Comparison of ENCODE assay signal across 1 cellular context in genomic region chr17:42673885-42674754, GRCh38.
A peak's percentile ranks its signal among the peaks of the same experiment; 100 is the strongest.
TF ChIP-seq lines count a peak whose summit lies in the region.

No MANE protein-coding gene starts in this region.

TF ChIP-seq in GM12878, 131 proteins besides CTCF, POLR2A, EP300 and RAD21 (continues in another document):
- TF ChIP-seq EED (IDR thresholded peaks at IDR 0.05; ENCODE audit: low read depth) (peak; percentile 40; the same call in 1 of the 2 replicates), RELA (IDR thresholded peaks at IDR 0.05; ENCODE audit: borderline replicate concordance, partially characterized antibody) (no peak), TCF12 (IDR thresholded peaks at IDR 0.05; ENCODE audit: low read depth, low read length) (no peak), ZBED1 (IDR thresholded peaks at IDR 0.05; ENCODE audit: borderline replicate concordance) (no peak), GABPA (IDR thresholded peaks at IDR 0.05; ENCODE audit: low read depth) (no peak), TBL1XR1 (IDR thresholded peaks at IDR 0.05; ENCODE audit: low read depth, low read length) (peak; percentile 45; the same call in 1 of the 2 replicates), SUPT20H (IDR thresholded peaks at IDR 0.05; ENCODE audit: borderline replicate concordance, control insufficient read depth, low read depth, low read length) (no peak), SIX5 (IDR thresholded peaks at IDR 0.05; ENCODE audit: low read depth, low read length, severe bottlenecking) (no peak), TARDBP (IDR thresholded peaks at IDR 0.05; ENCODE audit: borderline replicate concordance) (no peak), MTA2 (IDR thresholded peaks at IDR 0.05; ENCODE audit: low read depth) (no peak), ZBTB33 (IDR thresholded peaks at IDR 0.05) (no peak), NR2C2 (IDR thresholded peaks at IDR 0.05; ENCODE audit: borderline replicate concordance, control insufficient read depth, insufficient read length, low read depth) (no peak), MYB (IDR thresholded peaks at IDR 0.05; ENCODE audit: borderline replicate concordance, low read depth, low read length) (no peak), LARP7 (IDR thresholded peaks at IDR 0.05) (no peak; the same call in 1 of the 2 replicates), ZNF24 (IDR thresholded peaks at IDR 0.05) (no peak), BCLAF1 (IDR thresholded peaks at IDR 0.05) (no peak), ETV6 (conservative IDR thresholded peaks at IDR 0.05 in 1 of 2, IDR thresholded peaks at IDR 0.05 in 1 of 2; ENCODE audit: borderline replicate concordance in 1 of 2, low read depth in 1 of 2) (no peak), SPI1 (IDR thresholded peaks at IDR 0.05; ENCODE audit: borderline replicate concordance, insufficient read depth, low read depth, low read length) (no peak), RELB (IDR thresholded peaks at IDR 0.05; ENCODE audit: low read depth) (no peak), KLF5 (IDR thresholded peaks at IDR 0.05; ENCODE audit: partially characterized antibody) (no peak), CREB1 (IDR thresholded peaks at IDR 0.05; ENCODE audit: low read depth) (no peak), CBFB (IDR thresholded peaks at IDR 0.05; ENCODE audit: low read depth) (0 out of 2 replicates have a peak, but pooled peaks have one; percentile 32), TCF7 (IDR thresholded peaks at IDR 0.05; ENCODE audit: borderline replicate concordance) (no peak), BCL3 (IDR thresholded peaks at IDR 0.05; ENCODE audit: borderline replicate concordance, insufficient read depth, low read depth, low read length, poor library complexity, severe bottlenecking) (peak; percentile 28), SUZ12 (IDR thresholded peaks at IDR 0.05; ENCODE audit: unreplicated experiment) (no peak), RAD51 (IDR thresholded peaks at IDR 0.05) (no peak), USF2 (IDR thresholded peaks at IDR 0.05; ENCODE audit: borderline replicate concordance, low read depth, low read length) (no peak), IKZF1 (conservative IDR thresholded peaks at IDR 0.05) (peak; percentile 40; the same call in 1 of the 2 replicates), ZNF687 (IDR thresholded peaks at IDR 0.05) (no peak), CUX1 (IDR thresholded peaks at IDR 0.05; ENCODE audit: insufficient replicate concordance, low read depth, low read length) (no peak), FOS (IDR thresholded peaks at IDR 0.05; ENCODE audit: borderline replicate concordance, extremely low read depth, insufficient read length) (no peak), NR2F1 (conservative IDR thresholded peaks at IDR 0.05) (peak; percentile 73), DPF2 (IDR thresholded peaks at IDR 0.05) (0 out of 2 replicates have a peak, but pooled peaks have one; percentile 49), EZH2 (IDR thresholded peaks at IDR 0.05; ENCODE audit: borderline replicate concordance, control insufficient read depth, low read depth, low read length) (no peak), ZNF592 (IDR thresholded peaks at IDR 0.05) (no peak), FOXK2 (IDR thresholded peaks at IDR 0.05) (no peak), NRF1 (conservative IDR thresholded peaks at IDR 0.05; ENCODE audit: low read depth, low read length) (no peak)
